8 cellular contexts compared by ENCODE assay signal in the genomic region with DNA sequence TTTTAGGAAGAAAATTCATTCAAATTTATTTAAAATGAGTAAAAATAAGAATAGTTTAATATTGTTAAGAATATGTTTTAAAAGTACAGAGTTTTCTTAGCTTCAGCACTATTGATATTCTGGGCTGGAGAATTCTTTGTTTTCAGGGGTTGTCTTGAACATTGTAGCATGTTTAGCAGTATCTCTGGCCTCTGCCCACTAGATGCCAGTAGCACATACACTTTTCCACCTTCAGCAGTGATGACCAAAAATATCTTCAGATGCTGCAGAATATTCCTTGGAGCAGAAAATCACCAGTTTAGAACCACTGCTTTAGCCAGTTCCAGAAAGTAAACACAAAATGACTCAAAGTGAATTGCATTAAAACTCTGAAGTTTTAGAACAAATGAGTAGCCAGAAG. TPM values are rescaled to one million over a fixed set of nuclear protein-coding genes. Genes with fewer than 3 reads are reported as not detected.
A peak's percentile ranks its signal among the peaks of the same experiment; 100 is the strongest.
DNase-seq lines count a peak whose midpoint lies in the region; TF ChIP-seq lines count a peak whose summit lies in the region.

No MANE protein-coding gene starts in this region.

- DNase-seq in NCI-H2196 (lab: John Stamatoyannopoulos, UW; ENCODE audit: unreplicated experiment) (peak; percentile 20), dorsolateral prefrontal cortex (no peak), nephron progenitor cell (no peak), activated gamma-delta T cell (lab: John Stamatoyannopoulos, UW) (no peak), T1000 (lab: John Stamatoyannopoulos, UW) (no peak), uterus (no peak)
- no peak for DNase-seq in stimulated activated naive CD4-positive, alpha-beta T cell treated with Interleukin-2 at 50 U/mL for 16 hours (lab: John Stamatoyannopoulos, UW)

- TF ChIP-seq CTCF in GM12874 (IDR thresholded peaks at IDR 0.05; ENCODE audit: insufficient read depth, low read depth, low read length) = peak; percentile 17; the same call in 1 of the 2 replicates
- TF ChIP-seq CTCF in dorsolateral prefrontal cortex (IDR thresholded peaks at IDR 0.05 in 54 of 56, conservative IDR thresholded peaks at IDR 0.05 in 2 of 56; ENCODE audit: low read depth in 1 of 56, partially characterized antibody in 56 of 56) = peak in 53 of 56 donors; percentile 20 to 75 (median 50)
- TF ChIP-seq CTCF in nephron progenitor cell (IDR thresholded peaks at IDR 0.05) = peak; percentile 42
- TF ChIP-seq CTCF in uterus (IDR thresholded peaks at IDR 0.05) = peak in 1 of 4 experiments; percentile 12

- H3K4me3 ChIP-seq in dorsolateral prefrontal cortex = no peak overlapping the region
- no peak overlapping the region for H3K4me3 ChIP-seq in uterus

- H3K27me3 Mint-ChIP-seq in nephron progenitor cell (ENCODE audit: low read depth, poor library complexity) = no peaks in the 10 kb centered on the region

- no peaks in the 10 kb centered on the region for H3K9me3 Mint-ChIP-seq in nephron progenitor cell

- intact Hi-C loops in dorsolateral prefrontal cortex (cut with DNase I) = loop anchor here in 1 of 2 donors (10.0 kb wide), 1 partner anchor 337 kb away; no protein-coding TSS in a partner anchor
- intact Hi-C loops in uterus (cut with DNase I; ENCODE audit: low total_unique reads) = no loop called here

- H3K36me3 ChIP-seq in uterus = no peaks in the 10 kb centered on the region

- TF ChIP-seq POLR2A in uterus (IDR thresholded peaks at IDR 0.05) = no peak

- H3K27me3 ChIP-seq in dorsolateral prefrontal cortex (no peaks in the 10 kb centered on the region), uterus (no peaks in the 10 kb centered on the region)

- H3K9me3 ChIP-seq in uterus = no peaks in the 10 kb centered on the region

- H3K27ac ChIP-seq in dorsolateral prefrontal cortex (no peak overlapping the region), uterus (no peak overlapping the region)

- H3K27ac Mint-ChIP-seq in nephron progenitor cell = no peak overlapping the region

- H3K4me1 ChIP-seq in uterus = no peaks in the 10 kb centered on the region

- H3K4me1 Mint-ChIP-seq in nephron progenitor cell = peaks cover 4% of the 10 kb centered on the region

- H3K4me3 Mint-ChIP-seq in nephron progenitor cell = no peak overlapping the region

- H3K36me3 Mint-ChIP-seq in nephron progenitor cell (ENCODE audit: low read depth) = peaks cover 16% of the 10 kb centered on the region

RNA-seq across cellular contexts. Expression of gene SDHAF4, which starts 19.4 kb away (rescaled TPM):
- total RNA-seq in dorsolateral prefrontal cortex = 10 to 100 TPM in 119 of 120 experiments, 1 to 10 TPM in 1; 8.5 to 30.5 (median 19.8) TPM
- 10 to 100 TPM in 3 of 4 donors, 1 to 10 TPM in 1; 1.3 to 16.2 (median 10.9) TPM for total RNA-seq in uterus
